ENCODE assay signal across 1 cellular context in genomic region chr11:118930152-118930712, GRCh38.
A peak's percentile ranks its signal among the peaks of the same experiment; 100 is the strongest.
TF ChIP-seq lines count a peak whose summit lies in the region.

No MANE protein-coding gene starts in this region.

TF ChIP-seq in WTC11, 78 proteins besides CTCF, POLR2A, EP300 and RAD21 (continued from another document and continues in another):
- 0 out of 2 replicates have a peak, but pooled peaks have one; percentile 10 for TF ChIP-seq PRDM15 (CRISPR knock-in tag; IDR thresholded peaks at IDR 0.05)
- no peak for TF ChIP-seq ATF3 (CRISPR knock-in tag; conservative IDR thresholded peaks at IDR 0.05)
- TF ChIP-seq GRHL2 (CRISPR knock-in tag; IDR thresholded peaks at IDR 0.05; ENCODE audit: insufficient replicate concordance, severe bottlenecking): no peak
- TF ChIP-seq STAT6 (CRISPR knock-in tag; conservative IDR thresholded peaks at IDR 0.05; ENCODE audit: low read depth): no peak
- TF ChIP-seq TEAD1 (CRISPR knock-in tag; IDR thresholded peaks at IDR 0.05): peak; percentile 42; the same call in 1 of the 2 replicates
- TF ChIP-seq NR3C1 (CRISPR knock-in tag; conservative IDR thresholded peaks at IDR 0.05; ENCODE audit: low read depth): no peak
- no peak for TF ChIP-seq ATF1 (CRISPR knock-in tag; IDR thresholded peaks at IDR 0.05)
- TF ChIP-seq ESRRA (CRISPR knock-in tag; IDR thresholded peaks at IDR 0.05; ENCODE audit: borderline replicate concordance): no peak
- no peak for TF ChIP-seq ZNF532 (CRISPR knock-in tag; IDR thresholded peaks at IDR 0.05; ENCODE audit: borderline replicate concordance)
- TF ChIP-seq RELA (CRISPR knock-in tag; IDR thresholded peaks at IDR 0.05; ENCODE audit: borderline replicate concordance): no peak
- no peak for TF ChIP-seq AR (CRISPR knock-in tag; IDR thresholded peaks at IDR 0.05)
- TF ChIP-seq MAX (CRISPR knock-in tag; IDR thresholded peaks at IDR 0.05): peak; percentile 59; the same call in 1 of the 2 replicates
- 0 out of 2 replicates have a peak, but pooled peaks have one; percentile 17 for TF ChIP-seq ZNF121 (CRISPR knock-in tag; IDR thresholded peaks at IDR 0.05)
- TF ChIP-seq ZNF671 (CRISPR knock-in tag; IDR thresholded peaks at IDR 0.05): no peak
- TF ChIP-seq ZNF263 (CRISPR knock-in tag; IDR thresholded peaks at IDR 0.05; ENCODE audit: low read depth): no peak
- TF ChIP-seq GTF2I (CRISPR knock-in tag; conservative IDR thresholded peaks at IDR 0.05): no peak
- no peak for TF ChIP-seq NFE2L1 (CRISPR knock-in tag; IDR thresholded peaks at IDR 0.05)
- TF ChIP-seq SMAD4 (CRISPR knock-in tag; IDR thresholded peaks at IDR 0.05): no peak
- TF ChIP-seq ZNF219 (CRISPR knock-in tag; IDR thresholded peaks at IDR 0.05; ENCODE audit: borderline replicate concordance): no peak
- no peak for TF ChIP-seq E2F5 (CRISPR knock-in tag; IDR thresholded peaks at IDR 0.05)
- TF ChIP-seq TCF7 (CRISPR knock-in tag; IDR thresholded peaks at IDR 0.05; ENCODE audit: low read depth): no peak
- no peak for TF ChIP-seq OVOL2 (CRISPR knock-in tag; IDR thresholded peaks at IDR 0.05; ENCODE audit: borderline replicate concordance)
- TF ChIP-seq SOX15 (CRISPR knock-in tag; IDR thresholded peaks at IDR 0.05): no peak
- no peak for TF ChIP-seq KAT7 (CRISPR knock-in tag; IDR thresholded peaks at IDR 0.05; ENCODE audit: borderline replicate concordance)
- no peak for TF ChIP-seq MYBL2 (CRISPR knock-in tag; IDR thresholded peaks at IDR 0.05)
- no peak for TF ChIP-seq ERG (CRISPR knock-in tag; IDR thresholded peaks at IDR 0.05)
- TF ChIP-seq ZNF423 (CRISPR knock-in tag; IDR thresholded peaks at IDR 0.05): no peak
- no peak for TF ChIP-seq ATF6 (CRISPR knock-in tag; IDR thresholded peaks at IDR 0.05)
- no peak for TF ChIP-seq ARID4B (CRISPR knock-in tag; IDR thresholded peaks at IDR 0.05; ENCODE audit: borderline replicate concordance)
- TF ChIP-seq USF2 (CRISPR knock-in tag; IDR thresholded peaks at IDR 0.05): no peak
